ENCODE assay signal across 30 cellular contexts in the genomic region with DNA sequence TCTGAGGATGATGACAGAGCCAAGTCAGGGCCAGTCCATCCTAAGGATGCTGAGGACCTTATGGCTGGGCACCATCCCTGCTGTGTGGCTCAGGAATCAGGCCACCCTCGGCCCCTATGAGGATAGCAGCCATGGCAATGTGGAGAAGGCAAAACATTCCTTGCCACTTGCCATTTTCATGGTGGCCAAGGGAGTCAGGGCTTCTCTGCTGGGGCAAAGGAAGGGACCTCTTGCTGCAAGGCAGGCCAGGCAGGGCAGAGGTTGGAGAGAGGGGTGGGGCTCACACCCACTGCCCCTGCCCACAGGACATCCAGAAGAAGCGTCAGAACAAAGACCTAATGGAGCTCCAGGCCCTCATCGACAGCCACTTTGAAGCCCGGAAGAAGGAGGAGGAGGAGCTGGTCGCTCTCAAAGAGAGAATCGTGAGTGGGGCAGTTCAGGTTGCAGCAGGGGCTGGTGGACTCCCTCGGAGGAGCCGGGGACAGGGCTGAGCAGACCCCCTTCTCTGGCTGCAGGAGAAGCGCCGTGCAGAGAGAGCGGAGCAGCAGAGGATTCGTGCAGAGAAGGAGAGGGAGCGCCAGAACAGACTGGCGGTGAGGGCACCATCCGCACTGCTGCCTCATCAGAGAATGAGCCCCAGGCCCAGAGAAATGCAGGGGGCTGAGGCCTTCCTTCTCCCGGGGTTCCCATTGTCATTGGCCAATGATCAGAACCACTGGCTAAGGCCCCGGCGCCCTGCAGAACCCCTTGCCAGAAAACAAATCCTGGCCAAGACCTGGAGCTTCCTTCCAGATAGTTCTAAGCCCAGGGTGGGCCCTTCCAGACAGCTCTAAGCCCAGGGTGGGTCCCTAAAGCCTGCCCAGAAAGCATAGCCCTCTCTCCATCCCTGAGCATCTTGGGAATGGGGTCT. TPM values are rescaled to one million over a fixed set of nuclear protein-coding genes. Genes with fewer than 3 reads are reported as not detected.
DNase-seq lines count a peak whose midpoint lies in the region; ATAC-seq, FAIRE-seq and TF ChIP-seq lines count a peak whose summit lies in the region.
"Had no signal": no experiment of that assay in that cellular context is flagged by ENCODE, and none has a peak within 500 bp of the region (broad histone marks: within the 10 kb centered on the region; RNA-seq: fewer than 3 reads in every experiment).

No MANE protein-coding gene starts in this region.

- H3K27ac ChIP-seq in right lobe of liver (no peak overlapping the region), HepG2 (ENCODE audit: extremely low read length, insufficient read depth, low read length) (no peak overlapping the region), H1 (ENCODE audit: low read depth, low read length) (no peak overlapping the region), upper lobe of right lung (no peak overlapping the region)
- H3K27ac ChIP-seq: BLaER1 treated with 17β-estradiol and CSF1 and Interleukin-3, amounts not matched to agents 10 nM and 100 nM; colonic mucosa; RWPE1; thoracic aorta had no signal

- no peak overlapping the region for H2BK15ac ChIP-seq in H1 (ENCODE audit: low read length)

- H4K5ac ChIP-seq in H1 (ENCODE audit: insufficient read length, low read depth, low read length): no peak overlapping the region

- POLR2A ChIA-PET in HepG2 (lab: Yijun Ruan, JAX): no interaction called here
- POLR2A ChIA-PET in H1 (lab: Charles Lee; ENCODE audit: partially characterized antibody): interaction anchor here (0.6 kb wide), 1 partner anchor 210 kb away, joined by 3 read pairs; no protein-coding TSS in a partner anchor

- no peak overlapping the region for H2BK20ac ChIP-seq in H1 (ENCODE audit: low read length)

- peaks cover 10% of the 10 kb centered on the region for H3K27me3 Mint-ChIP-seq in osteocyte (ENCODE audit: unreplicated experiment)
- H3K27me3 Mint-ChIP-seq: stimulated activated naive CD8-positive, alpha-beta T cell treated with anti-CD3 and anti-CD28 coated beads, Interleukin-15, Interleukin-2, amounts not matched to agents 100 ng/mL and 50 ng/mL, for 24 hours had no signal

- H4K8ac ChIP-seq in H1 (ENCODE audit: extremely low read depth, insufficient read depth, low read length): no peak overlapping the region

- H2BK120ac ChIP-seq in H1 (replicated peaks; ENCODE audit: low read depth, low read length): no peak overlapping the region

- no peak for FAIRE-seq in HepG2 (lab: Jason Lieb, UNC)
- no peak for FAIRE-seq in H1 (lab: Jason Lieb, UNC)
- no peak for FAIRE-seq in GM12892 (lab: Jason Lieb, UNC)

- H3K18ac ChIP-seq in H1 (ENCODE audit: extremely low read depth, low read length): no peak overlapping the region

- no peak overlapping the region for H3K23ac ChIP-seq in H1 (ENCODE audit: insufficient read length)

- TF ChIP-seq EP300 in HepG2 (IDR thresholded peaks at IDR 0.05; ENCODE audit: low read depth in 2 of 2, low read length in 2 of 2) (no peak), HepG2 (CRISPR knock-in tag; IDR thresholded peaks at IDR 0.05; ENCODE audit: borderline replicate concordance) (no peak), H1 (IDR thresholded peaks at IDR 0.05; ENCODE audit: borderline replicate concordance in 1 of 2, low read depth in 2 of 2, low read length in 2 of 2) (no peak)

- H2BK5ac ChIP-seq in H1 (ENCODE audit: low read depth, low read length): no peak overlapping the region

- H3K9ac ChIP-seq in HepG2 (ENCODE audit: insufficient read depth, low read depth, low read length): no peak overlapping the region
- no peak overlapping the region for H3K9ac ChIP-seq in H1 (replicated peaks in 1 of 4; ENCODE audit: extremely low read depth in 1 of 4, low read depth in 3 of 4, low read length in 3 of 4)
- H3K9ac ChIP-seq: SK-N-SH had no signal

- no peak overlapping the region for H3K4ac ChIP-seq in H1 (replicated peaks; ENCODE audit: insufficient read length, low read depth, low read length)

- H2AFZ ChIP-seq in HepG2 (ENCODE audit: low read length): no peak overlapping the region
- no peak overlapping the region for H2AFZ ChIP-seq in H1 (ENCODE audit: low read length)

- in situ Hi-C loops in HepG2 (cut with HindIII; ENCODE audit: extremely low pct_ligation_motif_present, low pct_unique_long_range_greater_than_20kb): no loop called here

- no TSS peak for BruUV-seq in HepG2 (replicated peaks; lab: Mats Ljungman, UMichigan)

- TF ChIP-seq CTCF in right lobe of liver (IDR thresholded peaks at IDR 0.05): no peak
- TF ChIP-seq CTCF in HepG2 (CRISPR knock-in tag; IDR thresholded peaks at IDR 0.05): no peak
- TF ChIP-seq CTCF in H1 (IDR thresholded peaks at IDR 0.05; ENCODE audit: control extremely low read depth in 1 of 3, insufficient read depth in 1 of 3, low read depth in 1 of 3, low read length in 3 of 3): no peak
- TF ChIP-seq CTCF in osteocyte (IDR thresholded peaks at IDR 0.05): no peak
- TF ChIP-seq CTCF in upper lobe of right lung (IDR thresholded peaks at IDR 0.05): no peak

- H3K36me3 Mint-ChIP-seq in osteocyte (ENCODE audit: unreplicated experiment): peaks cover 3% of the 10 kb centered on the region
- H3K36me3 Mint-ChIP-seq: activated naive CD4-positive, alpha-beta T cell treated with anti-CD3 and anti-CD28 coated beads, Interleukin-2, amount 50 U/mL, for 72 hours had no signal

- 0 out of 2 replicates have a peak overlapping the region, but pooled peaks have one; percentile 17 for H2BK12ac ChIP-seq in H1 (ENCODE audit: low read depth, low read length)

- H3K9me3 Mint-ChIP-seq in osteocyte (ENCODE audit: unreplicated experiment): no peaks in the 10 kb centered on the region
- H3K9me3 Mint-ChIP-seq: activated naive CD4-positive, alpha-beta T cell treated with anti-CD3 and anti-CD28 coated beads, Interleukin-2, amount 50 U/mL, for 72 hours; activated T-helper 2 cell treated with anti-CD3 and anti-CD28 coated beads, Interferon-gamma antibody, Interleukin-2, Interleukin-4, amounts not matched to agents 10 μg/mL and 5 μg/mL and 100 μg/mL, durations not matched to agents 14 hours and 24 hours and 36 hours; immature natural killer cell; stimulated activated naive CD8-positive, alpha-beta T cell treated with anti-CD3 and anti-CD28 coated beads, Interleukin-15, Interleukin-2, amounts not matched to agents 100 ng/mL and 50 ng/mL, for 24 hours; T-helper 1 cell treated with Interleukin-12 subunit alpha and Interleukin-12 subunit beta and Interleukin-4 antibody, amounts not matched to agents 30 μg/mL and 1 μg/mL, for 36 hours had no signal

- no peak overlapping the region for H3K4me3 ChIP-seq in right lobe of liver
- H3K4me3 ChIP-seq in HepG2 (replicated peaks in 1 of 3; ENCODE audit: insufficient read depth in 1 of 3, low read depth in 2 of 3, low read length in 3 of 3): no peak overlapping the region
- no peak overlapping the region for H3K4me3 ChIP-seq in H1 (ENCODE audit: extremely low read depth in 1 of 4, insufficient read depth in 2 of 4, low read depth in 3 of 4, low read length in 4 of 4)
- H3K4me3 ChIP-seq in upper lobe of right lung: no peak overlapping the region
- H3K4me3 ChIP-seq: BLaER1 treated with 17β-estradiol and CSF1 and Interleukin-3, amounts not matched to agents 10 nM and 100 nM; colonic mucosa; smooth muscle cell; thoracic aorta had no signal

- TF ChIP-seq RAD21 in HepG2 (CRISPR knock-in tag; IDR thresholded peaks at IDR 0.05): no peak
- no peak for TF ChIP-seq RAD21 in H1 (IDR thresholded peaks at IDR 0.05 in 1 of 2, conservative IDR thresholded peaks at IDR 0.05 in 1 of 2; ENCODE audit: low read depth in 2 of 2, low read length in 2 of 2)

- H3K4me3 Mint-ChIP-seq in osteocyte (ENCODE audit: unreplicated experiment): no peak overlapping the region
- H3K4me3 Mint-ChIP-seq: immature natural killer cell; naive B cell; stimulated activated naive CD8-positive, alpha-beta T cell treated with anti-CD3 and anti-CD28 coated beads, Interleukin-15, Interleukin-2, amounts not matched to agents 100 ng/mL and 50 ng/mL, for 24 hours; T-helper 1 cell treated with Interleukin-12 subunit alpha and Interleukin-12 subunit beta and Interleukin-4 antibody, amounts not matched to agents 30 μg/mL and 1 μg/mL, for 36 hours had no signal

- H3K27me3 ChIP-seq in right lobe of liver (no peaks in the 10 kb centered on the region), HepG2 (ENCODE audit: control insufficient read depth in 1 of 2, insufficient read depth in 2 of 2, low read length in 2 of 2) (peaks cover 23 to 75% of the 10 kb centered on the region in 2 experiments), H1 (replicated peaks in 1 of 4; ENCODE audit: control insufficient read depth in 3 of 4, extremely low read depth in 1 of 4, insufficient read depth in 3 of 4, low read length in 3 of 4) (no peaks in the 10 kb centered on the region), upper lobe of right lung (no peaks in the 10 kb centered on the region)
- H3K27me3 ChIP-seq: colonic mucosa had no signal

- H3K79me1 ChIP-seq in H1 (ENCODE audit: low read depth, low read length): no peaks in the 10 kb centered on the region

- H3K36me3 ChIP-seq in right lobe of liver (no peaks in the 10 kb centered on the region), HepG2 (replicated peaks in 1 of 2; ENCODE audit: control insufficient read depth in 1 of 2, insufficient read depth in 2 of 2, low read length in 2 of 2) (no peaks in the 10 kb centered on the region), H1 (ENCODE audit: control insufficient read depth in 2 of 4, insufficient read depth in 4 of 4, low read length in 3 of 4) (no peaks in the 10 kb centered on the region), upper lobe of right lung (no peaks in the 10 kb centered on the region)
- H3K36me3 ChIP-seq: BLaER1 treated with 17β-estradiol and CSF1 and Interleukin-3, amounts not matched to agents 10 nM and 100 nM; colonic mucosa; thoracic aorta had no signal

- CTCF ChIA-PET in HepG2 (lab: Yijun Ruan, JAX; ENCODE audit: low intra/inter-chr PET ratio, low total read pairs): no interaction called here
- CTCF ChIA-PET in H1 (lab: Charles Lee; ENCODE audit: partially characterized antibody): interaction anchor here (0.6 to 3.1 kb wide), 12 partner anchors 13 to 239 kb away, joined by 3 to 16 read pairs (median 6); a partner anchor contains a TSS

- TF ChIP-seq POLR2A in right lobe of liver (IDR thresholded peaks at IDR 0.05): no peak
- TF ChIP-seq POLR2A in HepG2 (IDR thresholded peaks at IDR 0.05; ENCODE audit: insufficient read depth in 1 of 2, low read depth in 2 of 2, low read length in 2 of 2): no peak
- TF ChIP-seq POLR2A in H1 (IDR thresholded peaks at IDR 0.05; ENCODE audit: control extremely low read depth in 1 of 2, low read depth in 2 of 2, low read length in 2 of 2): no peak
- no peak for TF ChIP-seq POLR2A in GM12892 (IDR thresholded peaks at IDR 0.05; ENCODE audit: low read depth, low read length)

- H3K14ac ChIP-seq in H1 (ENCODE audit: insufficient read length): no peak overlapping the region

- H3K23me2 ChIP-seq in H1 (ENCODE audit: low read depth, low read length): peaks cover 4% of the 10 kb centered on the region; the same call in 1 of the 2 replicates

- H3K4me1 Mint-ChIP-seq in osteocyte (ENCODE audit: unreplicated experiment): peaks cover 14% of the 10 kb centered on the region

- H3K56ac ChIP-seq in H1 (replicated peaks; ENCODE audit: insufficient read length, low read depth, low read length): no peak overlapping the region

- no peak overlapping the region for H4K91ac ChIP-seq in H1 (replicated peaks; ENCODE audit: insufficient read length, low read length)

- H4K20me1 ChIP-seq in HepG2 (ENCODE audit: insufficient read depth, low read length) (no peaks in the 10 kb centered on the region), H1 (replicated peaks in 1 of 2; ENCODE audit: control insufficient read depth in 1 of 2, insufficient read depth in 2 of 2, low read length in 2 of 2) (no peaks in the 10 kb centered on the region)
- H4K20me1 ChIP-seq: BLaER1 treated with 17β-estradiol and CSF1 and Interleukin-3, amounts not matched to agents 10 nM and 100 nM had no signal

- no peak overlapping the region for H2AK5ac ChIP-seq in H1 (ENCODE audit: low read depth, low read length)

- WGBS in right lobe of liver (ENCODE audit: insufficient coverage, low coverage, low lambda C conversion rate, missing lambda C conversion rate): 62% methylated on average over 4 of the region's 18 CpGs
- WGBS in HepG2 (ENCODE audit: low lambda C conversion rate): 27% methylated on average over 16 of the region's 18 CpGs
- WGBS in H1 (ENCODE audit: extremely low coverage in 1 of 2, insufficient coverage in 1 of 2, insufficient read length in 1 of 2, insufficient replicate concordance in 2 of 2, low coverage in 1 of 2, low lambda C conversion rate in 2 of 2, missing lambda C conversion rate in 1 of 2), 2 experiments: 84% methylated on average over 15 of the region's 18 CpGs; no CpG with 5 or more reads in 1 of the 2 experiments

- intact Hi-C loops in right lobe of liver (cut with DNase I): no loop called here
- intact Hi-C loops in HepG2 (cut with micrococcal nuclease; ENCODE audit: unreplicated experiment): no loop called here
- intact Hi-C loops in upper lobe of right lung (cut with DNase I): no loop called here

- no peaks in the 10 kb centered on the region for H3K79me2 ChIP-seq in HepG2 (ENCODE audit: insufficient read depth, low read length)
- H3K79me2 ChIP-seq in H1 (ENCODE audit: control insufficient read depth in 1 of 2, insufficient read depth in 2 of 2, low read length in 2 of 2): no peaks in the 10 kb centered on the region

- no peaks in the 10 kb centered on the region for H3K9me3 ChIP-seq in right lobe of liver
- no peaks in the 10 kb centered on the region for H3K9me3 ChIP-seq in HepG2 (ENCODE audit: low read length)
- no peaks in the 10 kb centered on the region for H3K9me3 ChIP-seq in H1 (ENCODE audit: insufficient read depth in 2 of 2, low read depth in 1 of 2, low read length in 1 of 2)
- no peaks in the 10 kb centered on the region for H3K9me3 ChIP-seq in upper lobe of right lung
- H3K9me3 ChIP-seq: BLaER1 treated with 17β-estradiol and CSF1 and Interleukin-3, amounts not matched to agents 10 nM and 100 nM; colonic mucosa; SK-N-SH; thoracic aorta had no signal

- H3K27ac Mint-ChIP-seq in osteocyte (ENCODE audit: unreplicated experiment): no peak overlapping the region
- H3K27ac Mint-ChIP-seq: activated naive CD4-positive, alpha-beta T cell treated with anti-CD3 and anti-CD28 coated beads, Interleukin-2, amount 50 U/mL, for 72 hours; activated T-helper 2 cell treated with anti-CD3 and anti-CD28 coated beads, Interferon-gamma antibody, Interleukin-2, Interleukin-4, amounts not matched to agents 10 μg/mL and 5 μg/mL and 100 μg/mL, durations not matched to agents 14 hours and 24 hours and 36 hours; stimulated activated naive CD8-positive, alpha-beta T cell treated with anti-CD3 and anti-CD28 coated beads, Interleukin-15, Interleukin-2, amounts not matched to agents 100 ng/mL and 50 ng/mL, for 24 hours; T-helper 1 cell treated with Interleukin-12 subunit alpha and Interleukin-12 subunit beta and Interleukin-4 antibody, amounts not matched to agents 30 μg/mL and 1 μg/mL, for 36 hours had no signal

- DNase-seq in right lobe of liver: peak; percentile 6 to 42 (median 14)
- DNase-seq in HepG2 (ENCODE audit: low spot score): no peak
- no peak for DNase-seq in H1 (ENCODE audit: low read depth in 1 of 2, low spot score in 2 of 2)
- peak; percentile 72 for DNase-seq in osteocyte (ENCODE audit: extremely low spot score, unreplicated experiment)
- no peak for DNase-seq in upper lobe of right lung
- DNase-seq in middle frontal gyrus (ENCODE audit: extremely low spot score, low spot score): no peak
- DNase-seq in GM12892 (ENCODE audit: insufficient read length): no peak
- DNase-seq: anterior cingulate cortex; colonic mucosa; DMS153; effector CD8-positive, alpha-beta T cell; immature natural killer cell; Karpas-422; naive B cell; NCI-H1930; NCI-H526; OCI-M1; SK-N-SH; stimulated activated CD4-positive, alpha-beta T cell treated with anti-CD3 and anti-CD28 coated beads, Interleukin-2, amount 100 ng/mL, for 24 hours had no signal

- no peak overlapping the region for H3K4me2 ChIP-seq in HepG2 (ENCODE audit: low read depth, low read length)
- H3K4me2 ChIP-seq in H1 (ENCODE audit: insufficient read depth in 1 of 2, low read depth in 2 of 2, low read length in 2 of 2): no peak overlapping the region
- H3K4me2 ChIP-seq: SK-N-SH, smooth muscle cell had no signal

- H3K4me1 ChIP-seq in right lobe of liver (no peaks in the 10 kb centered on the region), HepG2 (ENCODE audit: insufficient read depth, low read length) (no peaks in the 10 kb centered on the region), H1 (replicated peaks in 1 of 4; ENCODE audit: control insufficient read depth in 3 of 4, insufficient read depth in 4 of 4, low read length in 3 of 4) (peaks cover 0 to 3% (median 0%) of the 10 kb centered on the region in 4 experiments; a peak in 1 of 7 replicates), upper lobe of right lung (no peaks in the 10 kb centered on the region)
- H3K4me1 ChIP-seq: colonic mucosa had no signal

- ATAC-seq in right lobe of liver: no peak
- ATAC-seq in HepG2: no peak
- ATAC-seq in upper lobe of right lung: no peak
- ATAC-seq: activated naive CD4-positive, alpha-beta T cell treated with anti-CD3 and anti-CD28 coated beads, Interleukin-2, amount 50 U/mL, for 72 hours; HCT116 had no signal

RNA-seq across cellular contexts. Expression of a gene that starts 13.5 kb away (rescaled TPM):
- 100 to 1,000 TPM in 1 of 6 experiments, 10 to 100 TPM in 5; 23.1 to 121 (median 36.4) TPM for total RNA-seq in right lobe of liver
- 123 and 126 TPM in 2 replicates for total RNA-seq in HepG2 (2016; rRNA removed; fragmentation: Illumina TruSeq; extraction: Trizol)
- 53.4 and 58.2 TPM in 2 replicates for total RNA-seq in HepG2 (2016; cell fraction: cytosol; rRNA removed; fragmentation: Illumina TruSeq; extraction: Trizol; ENCODE audit: low read depth)
- total RNA-seq in HepG2 (2016; cell fraction: insoluble cytoplasmic fraction; rRNA removed; fragmentation: Illumina TruSeq; extraction: Trizol): 128 and 132 TPM in 2 replicates
- 80.8 and 94.7 TPM in 2 replicates for total RNA-seq in HepG2 (2016; cell fraction: membrane; rRNA removed; fragmentation: Illumina TruSeq; extraction: Trizol)
- 49.8 and 57.3 TPM in 2 replicates for total RNA-seq in HepG2 (2016; cell fraction: nucleus; rRNA removed; fragmentation: Illumina TruSeq; extraction: Trizol)
- 63.1 and 67.8 TPM in 2 replicates for polyA plus RNA-seq in HepG2 (2011; rRNA removed)
- 127 and 181 TPM in 2 replicates for polyA plus RNA-seq in HepG2 (2011; cell fraction: cytosol; rRNA removed)
- polyA plus RNA-seq in HepG2 (2011; cell fraction: nucleus; rRNA removed): 73.2 and 99.6 TPM in 2 replicates
- polyA plus RNA-seq in HepG2 (2012): 44.3 and 57.8 TPM in 2 replicates
- 59.4 and 69.4 TPM in 2 replicates for polyA plus RNA-seq in HepG2 (2016; cell fraction: cytosol; fragmentation: Illumina TruSeq; extraction: Trizol; ENCODE audit: low read depth)
- polyA plus RNA-seq in HepG2 (2016; cell fraction: insoluble cytoplasmic fraction; fragmentation: Illumina TruSeq; extraction: Trizol; ENCODE audit: low read depth): 137 TPM in 2 replicates
- 70.9 and 88.2 TPM in 2 replicates for polyA plus RNA-seq in HepG2 (2016; cell fraction: membrane; fragmentation: Illumina TruSeq; extraction: Trizol; ENCODE audit: low read depth)
- polyA plus RNA-seq in HepG2 (2016; cell fraction: nucleus; fragmentation: Illumina TruSeq; extraction: Trizol; ENCODE audit: insufficient read depth, low read depth): 88.0 and 95.8 TPM in 2 replicates
- polyA minus RNA-seq in HepG2 (2011; rRNA and poly(A)+ RNA removed; ENCODE audit: low replicate concordance): 35.5 and 42.4 TPM in 2 replicates
- 25.7 and 31.7 TPM in 2 replicates for polyA minus RNA-seq in HepG2 (2011; cell fraction: cytosol; rRNA and poly(A)+ RNA removed)
- 29.7 and 35.8 TPM in 2 replicates for polyA minus RNA-seq in HepG2 (2011; cell fraction: nucleus; rRNA and poly(A)+ RNA removed)
- total RNA-seq in H1 (2021; fragmentation: NEBNext Ultra II Directional; extraction: Animal tissue kit (Norgen Biotek cat#: 25700)): 86.0 and 86.4 TPM in 2 replicates
- polyA plus RNA-seq in H1 (2011; rRNA removed): 244 and 281 TPM in 2 replicates
- 212 TPM for polyA plus RNA-seq in H1 (2011; cell fraction: cytosol; rRNA removed)
- 155 TPM for polyA plus RNA-seq in H1 (2011; cell fraction: nucleus; rRNA removed)
- 93.5 to 140 TPM (median 122 TPM) in 4 replicates for polyA plus RNA-seq in H1 (2012, experiment 1 of 2)
- 130 TPM for polyA plus RNA-seq in H1 (2012, experiment 2 of 2)
- polyA plus RNA-seq in H1 (2013, experiment 1 of 2): 104 TPM
- 109 TPM for polyA plus RNA-seq in H1 (2013, experiment 2 of 2)
- 35.1 and 53.0 TPM in 2 replicates for polyA minus RNA-seq in H1 (2011; rRNA and poly(A)+ RNA removed)
- 58.9 TPM for polyA minus RNA-seq in H1 (2011; cell fraction: cytosol; rRNA and poly(A)+ RNA removed)
- polyA minus RNA-seq in H1 (2011; cell fraction: nucleus; rRNA and poly(A)+ RNA removed): 60.1 TPM
- 28.0 and 29.2 TPM in 2 replicates for total RNA-seq in osteocyte
- 58.6 TPM for total RNA-seq in upper lobe of right lung
- 68.8 TPM for polyA plus RNA-seq in GM12892 (2012; ENCODE audit: missing spikeins)

RNA-seq across cellular contexts. Expression of a gene that starts 14.2 kb away (rescaled TPM):
- 1 to 10 TPM in 1 of 6 experiments, under 1 TPM in 1, not detected in 4; 0.44 to 2.2 TPM for total RNA-seq in right lobe of liver
- not detected in 2 replicates for total RNA-seq in HepG2 (2016; rRNA removed; fragmentation: Illumina TruSeq; extraction: Trizol)
- not detected in 2 replicates for total RNA-seq in HepG2 (2016; cell fraction: cytosol; rRNA removed; fragmentation: Illumina TruSeq; extraction: Trizol; ENCODE audit: low read depth)
- total RNA-seq in HepG2 (2016; cell fraction: insoluble cytoplasmic fraction; rRNA removed; fragmentation: Illumina TruSeq; extraction: Trizol): not detected in 2 replicates
- not detected in 2 replicates for total RNA-seq in HepG2 (2016; cell fraction: membrane; rRNA removed; fragmentation: Illumina TruSeq; extraction: Trizol)
- total RNA-seq in HepG2 (2016; cell fraction: nucleus; rRNA removed; fragmentation: Illumina TruSeq; extraction: Trizol): not detected in 2 replicates
- not detected in 2 replicates for polyA plus RNA-seq in HepG2 (2011; rRNA removed)
- polyA plus RNA-seq in HepG2 (2011; cell fraction: cytosol; rRNA removed): not detected in 2 replicates
- polyA plus RNA-seq in HepG2 (2011; cell fraction: nucleus; rRNA removed): not detected in 2 replicates
- polyA plus RNA-seq in HepG2 (2012): not detected in 2 replicates
- not detected in 2 replicates for polyA plus RNA-seq in HepG2 (2016; cell fraction: cytosol; fragmentation: Illumina TruSeq; extraction: Trizol; ENCODE audit: low read depth)
- polyA plus RNA-seq in HepG2 (2016; cell fraction: insoluble cytoplasmic fraction; fragmentation: Illumina TruSeq; extraction: Trizol; ENCODE audit: low read depth): not detected in 2 replicates
- not detected in 2 replicates for polyA plus RNA-seq in HepG2 (2016; cell fraction: membrane; fragmentation: Illumina TruSeq; extraction: Trizol; ENCODE audit: low read depth)
- polyA plus RNA-seq in HepG2 (2016; cell fraction: nucleus; fragmentation: Illumina TruSeq; extraction: Trizol; ENCODE audit: insufficient read depth, low read depth): not detected in 2 replicates
- not detected in 2 replicates for polyA minus RNA-seq in HepG2 (2011; rRNA and poly(A)+ RNA removed; ENCODE audit: low replicate concordance)
- polyA minus RNA-seq in HepG2 (2011; cell fraction: cytosol; rRNA and poly(A)+ RNA removed): not detected in 2 replicates
- not detected in 2 replicates for polyA minus RNA-seq in HepG2 (2011; cell fraction: nucleus; rRNA and poly(A)+ RNA removed)
- not detected in 2 replicates for total RNA-seq in H1 (2021; fragmentation: NEBNext Ultra II Directional; extraction: Animal tissue kit (Norgen Biotek cat#: 25700))
- not detected in 2 replicates for polyA plus RNA-seq in H1 (2011; rRNA removed)
- not detected for polyA plus RNA-seq in H1 (2011; cell fraction: cytosol; rRNA removed)
- polyA plus RNA-seq in H1 (2011; cell fraction: nucleus; rRNA removed): not detected
- polyA plus RNA-seq in H1 (2012, experiment 1 of 2): not detected in 4 replicates
- polyA plus RNA-seq in H1 (2012, experiment 2 of 2): not detected
- polyA plus RNA-seq in H1 (2013, experiment 1 of 2): 0.14 TPM
- polyA plus RNA-seq in H1 (2013, experiment 2 of 2): not detected
- polyA minus RNA-seq in H1 (2011; rRNA and poly(A)+ RNA removed): not detected in 2 replicates
- not detected for polyA minus RNA-seq in H1 (2011; cell fraction: cytosol; rRNA and poly(A)+ RNA removed)
- not detected for polyA minus RNA-seq in H1 (2011; cell fraction: nucleus; rRNA and poly(A)+ RNA removed)
- total RNA-seq in osteocyte: 2.6 and 4.4 TPM in 2 replicates
- total RNA-seq in upper lobe of right lung: 0.43 TPM
- 0.74 TPM for polyA plus RNA-seq in GM12892 (2012; ENCODE audit: missing spikeins)
- polyA plus RNA-seq: immature natural killer cell, SK-N-SH had no signal

RNA-seq across cellular contexts. Expression of a gene that starts 42.0 kb away (rescaled TPM):
- total RNA-seq in right lobe of liver (not detected), HepG2 (2016; rRNA removed; fragmentation: Illumina TruSeq; extraction: Trizol) (not detected in 2 replicates), osteocyte (not detected in 2 replicates), upper lobe of right lung (not detected)
- total RNA-seq in HepG2 (2016; cell fraction: cytosol; rRNA removed; fragmentation: Illumina TruSeq; extraction: Trizol; ENCODE audit: low read depth): not detected in 2 replicates
- not detected in 2 replicates for total RNA-seq in HepG2 (2016; cell fraction: insoluble cytoplasmic fraction; rRNA removed; fragmentation: Illumina TruSeq; extraction: Trizol)
- not detected in 2 replicates for total RNA-seq in HepG2 (2016; cell fraction: membrane; rRNA removed; fragmentation: Illumina TruSeq; extraction: Trizol)
- not detected in 2 replicates for total RNA-seq in HepG2 (2016; cell fraction: nucleus; rRNA removed; fragmentation: Illumina TruSeq; extraction: Trizol)
- polyA plus RNA-seq in HepG2 (2011; rRNA removed) (not detected in 2 replicates), H1 (2011; rRNA removed) (0.02 and 0.08 TPM in 2 replicates)
- polyA plus RNA-seq in HepG2 (2011; cell fraction: cytosol; rRNA removed): not detected in 2 replicates
- polyA plus RNA-seq in HepG2 (2011; cell fraction: nucleus; rRNA removed): not detected in 2 replicates
- polyA plus RNA-seq in HepG2 (2012): 0.05 TPM in 1 of 2 replicates, not detected in the other
- polyA plus RNA-seq in HepG2 (2016; cell fraction: cytosol; fragmentation: Illumina TruSeq; extraction: Trizol; ENCODE audit: low read depth): not detected in 2 replicates
- not detected in 2 replicates for polyA plus RNA-seq in HepG2 (2016; cell fraction: insoluble cytoplasmic fraction; fragmentation: Illumina TruSeq; extraction: Trizol; ENCODE audit: low read depth)
- not detected in 2 replicates for polyA plus RNA-seq in HepG2 (2016; cell fraction: membrane; fragmentation: Illumina TruSeq; extraction: Trizol; ENCODE audit: low read depth)
- polyA plus RNA-seq in HepG2 (2016; cell fraction: nucleus; fragmentation: Illumina TruSeq; extraction: Trizol; ENCODE audit: insufficient read depth, low read depth): not detected in 2 replicates
- polyA minus RNA-seq in HepG2 (2011; rRNA and poly(A)+ RNA removed; ENCODE audit: low replicate concordance): not detected in 2 replicates
- polyA minus RNA-seq in HepG2 (2011; cell fraction: cytosol; rRNA and poly(A)+ RNA removed): not detected in 2 replicates
- polyA minus RNA-seq in HepG2 (2011; cell fraction: nucleus; rRNA and poly(A)+ RNA removed): not detected in 2 replicates
- total RNA-seq in H1 (2021; fragmentation: NEBNext Ultra II Directional; extraction: Animal tissue kit (Norgen Biotek cat#: 25700)): not detected in 2 replicates
- polyA plus RNA-seq in H1 (2011; cell fraction: cytosol; rRNA removed): 0.03 TPM
- polyA plus RNA-seq in H1 (2011; cell fraction: nucleus; rRNA removed): 0.04 TPM
- polyA plus RNA-seq in H1 (2012, experiment 1 of 2): 0.06 TPM in 1 of 4 replicates, not detected in the others
- not detected for polyA plus RNA-seq in H1 (2012, experiment 2 of 2)
- polyA plus RNA-seq in H1 (2013, experiment 1 of 2): 0.02 TPM
- 0.02 TPM for polyA plus RNA-seq in H1 (2013, experiment 2 of 2)
- not detected in 2 replicates for polyA minus RNA-seq in H1 (2011; rRNA and poly(A)+ RNA removed)
- not detected for polyA minus RNA-seq in H1 (2011; cell fraction: cytosol; rRNA and poly(A)+ RNA removed)
- polyA minus RNA-seq in H1 (2011; cell fraction: nucleus; rRNA and poly(A)+ RNA removed): not detected
- polyA plus RNA-seq in GM12892 (2012; ENCODE audit: missing spikeins): 2.0 TPM
- total RNA-seq: colonic mucosa, liver, omental fat pad, smooth muscle cell had no signal
- polyA plus RNA-seq: liver, SK-N-SH, smooth muscle cell had no signal

Comparison
In these comparisons a context has a peak if more than half of its experiments do, and no peak if none do; other contexts are left out.
1. DNase-seq: peak in right lobe of liver (3 of 3) and osteocyte (single experiment); none in HepG2 (single experiment), H1 (0 of 2), upper lobe of right lung (single experiment), middle frontal gyrus (single experiment) and GM12892 (single experiment).